Comparison of ENCODE assay signal across 1 cellular context in the genomic region with DNA sequence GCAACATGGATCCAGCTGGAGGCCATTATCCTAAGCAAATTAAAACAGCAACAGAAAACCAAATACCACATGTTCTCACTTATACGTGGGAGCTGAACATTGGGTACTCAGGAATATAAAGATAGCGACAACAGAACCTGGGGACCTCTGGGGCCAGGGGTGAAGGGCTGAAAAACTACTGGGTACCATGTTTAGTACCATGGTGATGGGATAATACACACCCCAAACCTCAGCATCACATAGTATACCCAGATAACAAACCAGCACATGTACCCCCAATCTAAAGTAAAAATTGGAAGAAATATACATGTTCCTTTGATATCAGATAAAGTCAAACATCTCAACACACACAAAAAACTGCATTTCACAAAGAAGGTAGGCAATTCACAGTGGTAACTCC.
TF ChIP-seq lines count a peak whose summit lies in the region.

No MANE protein-coding gene starts in this region.

TF ChIP-seq in GM23338, 12 proteins besides CTCF, POLR2A, EP300 and RAD21 (continued from another document):
- TF ChIP-seq POLR2AphosphoS5 (IDR thresholded peaks at IDR 0.05; ENCODE audit: low read depth), result peak; percentile 50; the same call in 1 of the 2 replicates
